ENCODE assay signal across 8 cellular contexts in the genomic region with DNA sequence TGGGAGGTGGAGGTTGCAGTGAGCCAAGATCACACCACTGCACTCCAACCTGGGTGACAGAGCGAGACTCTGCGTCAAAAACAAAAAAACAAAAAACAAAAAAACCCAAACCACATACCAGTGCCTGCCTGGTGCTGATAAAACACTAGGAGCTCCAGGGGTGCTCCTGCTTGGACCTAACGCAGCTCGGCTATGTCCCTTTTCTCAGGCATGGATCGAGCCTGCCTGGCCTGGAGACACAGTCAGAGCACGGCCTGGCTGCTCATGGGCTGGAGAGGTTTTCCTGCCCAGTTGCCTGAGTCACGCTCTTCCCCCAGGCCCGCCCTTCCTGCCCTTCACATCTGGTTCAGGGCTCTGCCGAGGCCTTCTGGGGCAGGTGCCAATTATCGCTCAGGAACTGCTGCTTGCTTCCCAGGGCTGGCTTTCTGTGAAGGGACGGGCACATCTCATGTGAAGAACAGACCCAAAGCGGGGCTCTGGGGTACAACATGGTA. TPM values are rescaled to one million over a fixed set of nuclear protein-coding genes. Genes with fewer than 3 reads are reported as not detected.
DNase-seq lines count a peak whose midpoint lies in the region; ATAC-seq and TF ChIP-seq lines count a peak whose summit lies in the region.

No MANE protein-coding gene starts in this region.

- H3K4me1 Mint-ChIP-seq in activated CD4-positive, alpha-beta T cell treated with anti-CD3 and anti-CD28 coated beads for 36 hours = no peaks in the 10 kb centered on the region

- H3K4me3 ChIP-seq in foreskin fibroblast (ENCODE audit: low read depth in 1 of 2, low read length in 2 of 2) (no peak overlapping the region), retinal pigment epithelial cell (ENCODE audit: low read length) (no peak overlapping the region)

- peak; percentile 75 for DNase-seq in GF-D8 (lab: John Stamatoyannopoulos, UW)
- DNase-seq in RWPE1 (ENCODE audit: low spot score) = peak; percentile 94
- DNase-seq in foreskin fibroblast = peak; percentile 93 to 98
- peak; percentile 64 for DNase-seq in retinal pigment epithelial cell (ENCODE audit: low read depth)
- no peak for DNase-seq in COR-L47 (lab: John Stamatoyannopoulos, UW)
- no peak for DNase-seq in activated CD4-positive, alpha-beta T cell treated with anti-CD3 and anti-CD28 coated beads for 36 hours
- no peak for DNase-seq in hippocampal formation (lab: John Stamatoyannopoulos, UW)

- H3K27ac Mint-ChIP-seq in activated CD4-positive, alpha-beta T cell treated with anti-CD3 and anti-CD28 coated beads for 36 hours = no peak overlapping the region

- H3K4me3 Mint-ChIP-seq in activated CD4-positive, alpha-beta T cell treated with anti-CD3 and anti-CD28 coated beads for 36 hours = no peak overlapping the region

- CTCF ChIA-PET in RWPE1 (lab: Yijun Ruan, JAX) = interaction anchor here (0.6 kb wide), 2 partner anchors 51 to 342 kb away, joined by 3 to 4 read pairs; no protein-coding TSS in a partner anchor
- CTCF ChIA-PET in activated CD4-positive, alpha-beta T cell treated with anti-CD3 and anti-CD28 coated beads for 36 hours (lab: Charles Lee) = interaction anchor here (0.6 to 1.0 kb wide), 3 partner anchors 41 to 75 kb away, joined by 3 to 4 read pairs (median 3); no protein-coding TSS in a partner anchor

- ATAC-seq in HG03354 (IDR thresholded peaks at IDR 0.05; ENCODE audit: poor library complexity, severe bottlenecking, unreplicated experiment) = no peak
- ATAC-seq in activated CD4-positive, alpha-beta T cell treated with anti-CD3 and anti-CD28 coated beads for 36 hours = no peak

- H3K27me3 Mint-ChIP-seq in activated CD4-positive, alpha-beta T cell treated with anti-CD3 and anti-CD28 coated beads for 36 hours = no peaks in the 10 kb centered on the region

- POLR2A ChIA-PET in RWPE1 (lab: Yijun Ruan, JAX; ENCODE audit: low non-redundant PET) = no interaction called here
- POLR2A ChIA-PET in activated CD4-positive, alpha-beta T cell treated with anti-CD3 and anti-CD28 coated beads for 36 hours (lab: Charles Lee) = no interaction called here

- H3K9me3 Mint-ChIP-seq in activated CD4-positive, alpha-beta T cell treated with anti-CD3 and anti-CD28 coated beads for 36 hours (ENCODE audit: low read depth) = no peaks in the 10 kb centered on the region

- TF ChIP-seq CTCF in RWPE1 (conservative IDR thresholded peaks at IDR 0.05; ENCODE audit: low read depth) = no peak
- no peak for TF ChIP-seq CTCF in foreskin fibroblast (IDR thresholded peaks at IDR 0.05; ENCODE audit: low read depth, low read length)
- no peak for TF ChIP-seq CTCF in retinal pigment epithelial cell (conservative IDR thresholded peaks at IDR 0.05; ENCODE audit: low read depth, low read length)

- H3K36me3 Mint-ChIP-seq in activated CD4-positive, alpha-beta T cell treated with anti-CD3 and anti-CD28 coated beads for 36 hours (ENCODE audit: low read depth) = no peaks in the 10 kb centered on the region

- H3K27ac ChIP-seq in RWPE1 = peak overlapping the region; percentile 87

- intact Hi-C loops in activated CD4-positive, alpha-beta T cell treated with anti-CD3 and anti-CD28 coated beads for 36 hours (cut with DNase I, micrococcal nuclease) = no loop called here

RNA-seq across cellular contexts. Expression of a gene that starts 12.6 kb away (rescaled TPM):
- total RNA-seq in activated CD4-positive, alpha-beta T cell treated with anti-CD3 and anti-CD28 coated beads for 36 hours = not detected

Comparison
In these comparisons a context has a peak if more than half of its experiments do, and no peak if none do; other contexts are left out.
1. DNase-seq: peak in GF-D8 (single experiment), RWPE1 (single experiment), foreskin fibroblast (2 of 2) and retinal pigment epithelial cell (single experiment); none in COR-L47 (single experiment), activated CD4-positive, alpha-beta T cell treated with anti-CD3 and anti-CD28 coated beads for 36 hours (single experiment) and hippocampal formation (0 of 2).